Comparison of ENCODE assay signal across 8 cellular contexts in genomic region chr11:62671604-62672528, GRCh38. TPM values are rescaled to one million over a fixed set of nuclear protein-coding genes. Genes with fewer than 3 reads are reported as not detected.
DNase-seq lines count a peak whose midpoint lies in the region; ATAC-seq lines count a peak whose summit lies in the region.

TSS of gene LBHD1 (minus strand) at chr11:62672267. CDS start at chr11:62670031, 2,236 bp downstream.
TSS of gene UQCC3 (plus strand) at chr11:62671673. CDS start at chr11:62671746, 73 bp downstream.

- H3K36me3 ChIP-seq in rectal smooth muscle tissue (ENCODE audit: control insufficient read depth, insufficient read depth, low read length): peaks cover 13% of the 10 kb centered on the region

- peak within 1 kb of the TSS; percentile 91 for H3K27ac Mint-ChIP-seq in T-helper 1 cell treated with Interleukin-12 subunit alpha and Interleukin-12 subunit beta and Interleukin-4 antibody, amounts not matched to agents 30 μg/mL and 1 μg/mL, for 36 hours

- H3K9me3 ChIP-seq in right cardiac atrium (ENCODE audit: control insufficient read depth, low read length): no peaks in the 10 kb centered on the region

- DNase-seq in GM04503 (ENCODE audit: low read depth) (peak; percentile 47), NCI-H146 treated with DMSO at 0.1 percent for 48 hours (lab: John Stamatoyannopoulos, UW; ENCODE audit: unreplicated experiment) (peak; percentile 77), right cardiac atrium (peak; percentile 76 to 89 (median 88)), mesenteric fat pad (ENCODE audit: low spot score) (no peak)

- H3K4me3 Mint-ChIP-seq in T-helper 1 cell treated with Interleukin-12 subunit alpha and Interleukin-12 subunit beta and Interleukin-4 antibody, amounts not matched to agents 30 μg/mL and 1 μg/mL, for 36 hours: peak within 1 kb of the TSS; percentile 91

- H3K4me3 ChIP-seq in right cardiac atrium (ENCODE audit: low read length) (peak within 1 kb of the TSS; percentile 72), rectal smooth muscle tissue (ENCODE audit: low read length) (peak within 1 kb of the TSS; percentile 90)

- no peaks in the 10 kb centered on the region for H3K27me3 ChIP-seq in right cardiac atrium (ENCODE audit: control insufficient read depth, insufficient read depth)
- H3K27me3 ChIP-seq in rectal smooth muscle tissue (ENCODE audit: control insufficient read depth, insufficient read depth, low read length): no peaks in the 10 kb centered on the region

- H3K4me1 Mint-ChIP-seq in T-helper 1 cell treated with Interleukin-12 subunit alpha and Interleukin-12 subunit beta and Interleukin-4 antibody, amounts not matched to agents 30 μg/mL and 1 μg/mL, for 36 hours (ENCODE audit: low read depth): peaks cover 29% of the 10 kb centered on the region

- H3K9ac ChIP-seq in rectal smooth muscle tissue (ENCODE audit: low read length): peak within 1 kb of the TSS; percentile 95

- H3K27me3 Mint-ChIP-seq in T-helper 1 cell treated with Interleukin-12 subunit alpha and Interleukin-12 subunit beta and Interleukin-4 antibody, amounts not matched to agents 30 μg/mL and 1 μg/mL, for 36 hours (ENCODE audit: low read depth): no peaks in the 10 kb centered on the region

- no peaks in the 10 kb centered on the region for H3K9me3 Mint-ChIP-seq in T-helper 1 cell treated with Interleukin-12 subunit alpha and Interleukin-12 subunit beta and Interleukin-4 antibody, amounts not matched to agents 30 μg/mL and 1 μg/mL, for 36 hours

- H3K27ac ChIP-seq in angular gyrus (ENCODE audit: low read depth, low read length) (peak within 1 kb of the TSS; percentile 94), right cardiac atrium (ENCODE audit: low read length) (peak within 1 kb of the TSS; percentile 93), rectal smooth muscle tissue (ENCODE audit: low read depth, low read length) (peak within 1 kb of the TSS; percentile 91)

- ATAC-seq in HG02642 (IDR thresholded peaks at IDR 0.05; ENCODE audit: poor library complexity, unreplicated experiment) (peak; percentile 61), right cardiac atrium (peak; percentile 88 to 89)

- under 1% methylated on average over 66 of the region's 66 CpGs for WGBS in right cardiac atrium

- H3K36me3 Mint-ChIP-seq in T-helper 1 cell treated with Interleukin-12 subunit alpha and Interleukin-12 subunit beta and Interleukin-4 antibody, amounts not matched to agents 30 μg/mL and 1 μg/mL, for 36 hours (ENCODE audit: low read depth): peaks cover 23% of the 10 kb centered on the region

- H3K4me1 ChIP-seq in right cardiac atrium (ENCODE audit: control insufficient read depth, insufficient read depth, low read length): peaks cover 1% of the 10 kb centered on the region
- H3K4me1 ChIP-seq in rectal smooth muscle tissue (ENCODE audit: control insufficient read depth, insufficient read depth, low read length): peaks cover 10% of the 10 kb centered on the region

- intact Hi-C loops in right cardiac atrium (cut with DNase I): no loop called here

RNA-seq across cellular contexts. Expression of gene LBHD1, which starts in this region (rescaled TPM):
- total RNA-seq in right cardiac atrium (1 to 10 TPM; 3.2 to 5.8 (median 3.6) TPM), mesenteric fat pad (4.6 TPM)
- polyA plus RNA-seq in right cardiac atrium: 7.3 TPM

RNA-seq across cellular contexts. Expression of gene UQCC3, which starts in this region (rescaled TPM):
- 1 to 10 TPM; 5.2 to 8.6 (median 6.5) TPM for total RNA-seq in right cardiac atrium
- polyA plus RNA-seq in right cardiac atrium: 12.9 TPM
- 7.4 TPM for total RNA-seq in mesenteric fat pad
